In genomic region chr2:6148887-6149286, GRCh38 we compare ENCODE assay signal across 22 cellular contexts.
"Had no signal": no experiment of that assay in that cellular context is flagged by ENCODE, and none has a peak within 500 bp of the region (broad histone marks: within the 10 kb centered on the region; RNA-seq: fewer than 3 reads in every experiment).

No MANE protein-coding gene starts in this region.

- H3K4me3 ChIP-seq: body of pancreas, gastrocnemius medialis, pancreas, psoas muscle, stomach, suprapubic skin, tibial nerve had no signal

- DNase-seq: activated CD4-positive, alpha-beta T cell treated with anti-CD3 and anti-CD28 coated beads, Interleukin-2, amount 10 ng/mL, durations not matched to agents 7 days and 5 days; activated CD4-positive, CD25-positive, alpha-beta regulatory T cell treated with anti-CD3 and anti-CD28 coated beads, Interleukin-2, amount 50 U/mL, for 72 hours; activated CD8-positive, alpha-beta memory T cell treated with anti-CD3 and anti-CD28 coated beads, Interleukin-2, amount 10 ng/mL, durations not matched to agents 7 days and 5 days; activated CD8-positive, alpha-beta T cell treated with anti-CD3 and anti-CD28 coated beads for 36 hours; activated gamma-delta T cell treated with Interleukin-2 at 50 U/mL for 16 hours; body of pancreas; central memory CD4-positive, alpha-beta T cell; effector memory CD4-positive, alpha-beta T cell; gastrocnemius medialis; hippocampal formation; left ventricle myocardium superior; mammary epithelial cell; midbrain; pancreas; psoas muscle; right cardiac atrium; small intestine; stomach; WERI-Rb-1 had no signal

- ATAC-seq: activated CD8-positive, alpha-beta memory T cell treated with anti-CD3 and anti-CD28 coated beads, Interleukin-2, amount 10 ng/mL, durations not matched to agents 7 days and 5 days; activated CD8-positive, alpha-beta T cell treated with anti-CD3 and anti-CD28 coated beads for 36 hours; body of pancreas; gastrocnemius medialis; left ventricle myocardium superior; pancreas; psoas muscle; right cardiac atrium; stimulated activated memory B cell treated with anti-CD40 and anti-IgM and Interleukin-4, amounts not matched to agents 10 μg/mL and 1 μg/mL and 100 μg/mL, for 72 hours had no signal
